In the genomic region with DNA sequence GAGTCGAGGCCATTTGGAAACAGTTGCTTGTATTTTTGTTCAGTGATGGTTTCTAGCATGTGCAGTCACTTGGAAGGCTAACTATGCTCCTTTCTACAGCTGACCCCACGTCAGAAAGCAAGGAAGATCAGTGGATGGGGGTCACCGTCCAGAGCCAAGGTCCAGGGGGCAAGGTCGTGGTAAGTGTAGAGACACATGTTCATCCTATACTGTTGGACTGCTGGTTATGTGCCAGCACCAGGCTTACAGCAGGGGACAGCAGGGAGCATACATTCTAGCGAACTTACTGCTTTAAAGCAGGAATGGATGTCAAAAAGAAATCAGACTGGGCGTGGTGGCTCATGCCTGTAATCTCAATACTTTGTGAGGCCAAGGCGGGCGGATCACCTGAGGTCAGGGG, we compare ENCODE assay signal across 15 cellular contexts. TPM values are rescaled to one million over a fixed set of nuclear protein-coding genes. Genes with fewer than 3 reads are reported as not detected.
DNase-seq lines count a peak whose midpoint lies in the region; ATAC-seq and TF ChIP-seq lines count a peak whose summit lies in the region.
"Had no signal": no experiment of that assay in that cellular context is flagged by ENCODE, and none has a peak within 500 bp of the region (broad histone marks: within the 10 kb centered on the region; RNA-seq: fewer than 3 reads in every experiment).

No MANE protein-coding gene starts in this region.

- CTCF ChIA-PET in Calu3 (lab: Charles Lee), result interaction anchor here (0.7 to 1.0 kb wide), 2 partner anchors 138 to 295 kb away, joined by 3 read pairs; no protein-coding TSS in a partner anchor
- CTCF ChIA-PET in T-cell (lab: Charles Lee), result interaction anchor here (0.5 to 2.4 kb wide), 7 partner anchors 11 to 295 kb away, joined by 3 to 16 read pairs (median 4); no protein-coding TSS in a partner anchor

- H3K4me3 ChIP-seq in fibroblast of the aortic adventitia (ENCODE audit: low read depth, low read length), result no peak overlapping the region

- H3K27ac Mint-ChIP-seq in Calu3 (ENCODE audit: unreplicated experiment) (peak overlapping the region; percentile 13), T-cell (peak overlapping the region; percentile 58 to 72)

- no peak overlapping the region for H3K4me3 Mint-ChIP-seq in Calu3 (ENCODE audit: low read depth, unreplicated experiment)
- no peak overlapping the region for H3K4me3 Mint-ChIP-seq in T-cell
- H3K4me3 Mint-ChIP-seq: CD4-positive, alpha-beta memory T cell; stimulated activated naive CD8-positive, alpha-beta T cell treated with anti-CD3 and anti-CD28 coated beads, Interleukin-15, Interleukin-2, amounts not matched to agents 100 ng/mL and 50 ng/mL, for 24 hours had no signal

- no peak for DNase-seq in Calu3
- no peak for DNase-seq in T-cell
- no peak for DNase-seq in fibroblast of the aortic adventitia (ENCODE audit: low read depth)
- DNase-seq in SK-N-DZ (ENCODE audit: low spot score), result no peak
- no peak for DNase-seq in head of caudate nucleus
- DNase-seq in putamen (ENCODE audit: low spot score), result no peak
- DNase-seq: CD4-positive, alpha-beta memory T cell; dermis blood vessel endothelial cell; mammary epithelial cell; NCI-H1092 treated with DMSO at 0.1 percent for 48 hours; NCI-H345; SW 1271 had no signal

- no peaks in the 10 kb centered on the region for H3K9me3 Mint-ChIP-seq in Calu3 (ENCODE audit: low read depth, unreplicated experiment)
- H3K9me3 Mint-ChIP-seq in T-cell, result no peaks in the 10 kb centered on the region
- H3K9me3 Mint-ChIP-seq: CD4-positive, alpha-beta memory T cell; stimulated activated naive CD8-positive, alpha-beta T cell treated with anti-CD3 and anti-CD28 coated beads, Interleukin-15, Interleukin-2, amounts not matched to agents 100 ng/mL and 50 ng/mL, for 24 hours had no signal

- H3K27me3 Mint-ChIP-seq in Calu3 (ENCODE audit: unreplicated experiment), result no peaks in the 10 kb centered on the region
- H3K27me3 Mint-ChIP-seq in T-cell, result no peaks in the 10 kb centered on the region
- H3K27me3 Mint-ChIP-seq: CD4-positive, alpha-beta memory T cell; stimulated activated naive CD8-positive, alpha-beta T cell treated with anti-CD3 and anti-CD28 coated beads, Interleukin-15, Interleukin-2, amounts not matched to agents 100 ng/mL and 50 ng/mL, for 24 hours had no signal

- H3K4me1 Mint-ChIP-seq in Calu3 (ENCODE audit: low read depth, unreplicated experiment) (peaks cover 38% of the 10 kb centered on the region), T-cell (peaks cover 65 to 79% (median 68%) of the 10 kb centered on the region in 3 donors)

- no peak for ATAC-seq in T-cell (replicated peaks in 1 of 4)
- ATAC-seq: HCT116 had no signal

- intact Hi-C loops in Calu3 (cut with micrococcal nuclease; ENCODE audit: unreplicated experiment) (loop anchor here (10.0 kb wide), 1 partner anchor 173 kb away; no protein-coding TSS in a partner anchor), head of caudate nucleus (cut with DNase I) (no loop called here)

- TF ChIP-seq CTCF in Calu3 (IDR thresholded peaks at IDR 0.05; ENCODE audit: unreplicated experiment) (no peak), GM12872 (IDR thresholded peaks at IDR 0.05; ENCODE audit: insufficient read depth, low read depth, low read length) (peak; percentile 24; the same call in 1 of the 3 replicates), fibroblast of the aortic adventitia (IDR thresholded peaks at IDR 0.05; ENCODE audit: insufficient read depth, low read length) (peak; percentile 19)

- H3K36me3 Mint-ChIP-seq in Calu3 (ENCODE audit: insufficient read depth, unreplicated experiment), result peaks cover 67% of the 10 kb centered on the region
- H3K36me3 Mint-ChIP-seq in T-cell, result peaks cover 46% of the 10 kb centered on the region

- BruUV-seq in Calu3 (replicated peaks; lab: Mats Ljungman, UMichigan), result no TSS peak

- POLR2A ChIA-PET in T-cell (lab: Charles Lee), result no interaction called here

RNA-seq across cellular contexts. Expression of gene ITGA6, which starts 40.0 kb away (rescaled TPM):
- 242 and 270 TPM in 2 replicates for total RNA-seq in Calu3 (2022)
- total RNA-seq in T-cell, result 100 to 1,000 TPM in 2 of 5 donors, 10 to 100 TPM in 3; 50.7 to 188 (median 80.9) TPM
- total RNA-seq in fibroblast of the aortic adventitia (ENCODE audit: low replicate concordance), result 4.0 and 29.1 TPM in 2 replicates
- polyA plus RNA-seq in SK-N-DZ (2014; cell fraction: cytosol; rRNA removed), result 0.03 and 0.18 TPM in 2 replicates
- polyA plus RNA-seq in SK-N-DZ (2014; cell fraction: nucleus; rRNA removed), result 0.28 and 0.31 TPM in 2 replicates
